1 cellular context compared by ENCODE assay signal in genomic region chr13:94292323-94292640, GRCh38.
TF ChIP-seq lines count a peak whose summit lies in the region.

No MANE protein-coding gene starts in this region.

TF ChIP-seq in HepG2, 621 proteins besides CTCF, POLR2A, EP300 and RAD21 (continued from another document):
- TF ChIP-seq E2F5 (CRISPR knock-in tag; conservative IDR thresholded peaks at IDR 0.05): no peak
- TF ChIP-seq ZNF737 (CRISPR knock-in tag; IDR thresholded peaks at IDR 0.05; ENCODE audit: borderline replicate concordance): no peak
- TF ChIP-seq ZNF644 (CRISPR knock-in tag; IDR thresholded peaks at IDR 0.05; ENCODE audit: low read depth): no peak
- no peak for TF ChIP-seq ZSCAN12 (CRISPR knock-in tag; IDR thresholded peaks at IDR 0.05)
- TF ChIP-seq SNAPC2 (CRISPR knock-in tag; IDR thresholded peaks at IDR 0.05): peak; percentile 96; the same call in 1 of the 2 replicates
- TF ChIP-seq ZNF331 (CRISPR knock-in tag; IDR thresholded peaks at IDR 0.05): no peak
- TF ChIP-seq ZBTB7A (CRISPR knock-in tag; IDR thresholded peaks at IDR 0.05): peak; percentile 28; the same call in 1 of the 2 replicates
- no peak for TF ChIP-seq SYNCRIP (IDR thresholded peaks at IDR 0.05; ENCODE audit: insufficient read depth, low read depth, low read length)
- no peak for TF ChIP-seq TEAD3 (CRISPR knock-in tag; optimal IDR thresholded peaks at IDR 0.05; ENCODE audit: borderline replicate concordance)
- TF ChIP-seq THAP7 (CRISPR knock-in tag; IDR thresholded peaks at IDR 0.05): no peak
- peak; percentile 75; the same call in 1 of the 2 replicates for TF ChIP-seq ATF1 (CRISPR knock-in tag; IDR thresholded peaks at IDR 0.05)
- TF ChIP-seq ZBTB1 (CRISPR knock-in tag; IDR thresholded peaks at IDR 0.05; ENCODE audit: borderline replicate concordance): no peak
